ENCODE assay signal across 25 cellular contexts in the genomic region with DNA sequence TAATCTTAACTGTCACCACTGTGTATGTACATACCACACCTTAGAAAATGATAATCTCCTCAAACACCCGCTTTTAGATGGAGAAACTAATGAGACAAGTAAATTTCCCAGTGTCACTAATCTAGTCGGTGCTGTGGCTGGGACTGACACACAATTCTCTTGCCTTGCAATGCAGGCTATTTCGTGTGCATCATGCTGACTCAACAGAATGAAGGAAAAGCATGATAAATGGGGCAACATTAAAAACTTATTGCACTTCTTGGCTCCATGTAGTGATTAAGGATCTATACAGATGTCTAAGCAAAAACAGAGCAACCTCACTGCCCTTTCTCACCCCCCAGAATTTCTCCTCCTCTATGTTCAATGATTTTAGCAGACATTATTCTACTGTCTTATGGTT.
"Had no signal": no experiment of that assay in that cellular context is flagged by ENCODE, and none has a peak within 500 bp of the region (broad histone marks: within the 10 kb centered on the region; RNA-seq: fewer than 3 reads in every experiment).

No MANE protein-coding gene starts in this region.

- H3K9me3 ChIP-seq: left ventricle myocardium inferior, pancreas, prostate gland, sigmoid colon, tibial nerve, uterus had no signal

- H3K27ac ChIP-seq: hepatocyte, left ventricle myocardium inferior, pancreas, prostate gland, sigmoid colon, tibial nerve, uterus had no signal

- H3K79me2 ChIP-seq: hepatocyte had no signal

- H3K4me3 ChIP-seq: hepatocyte, left ventricle myocardium inferior, lung, pancreas, prostate gland, sigmoid colon, tibial nerve, uterus had no signal

- H3K27me3 ChIP-seq: hepatocyte, pancreas, sigmoid colon, tibial nerve, uterus had no signal

- H2AFZ ChIP-seq: hepatocyte had no signal

- H3K4me2 ChIP-seq: hepatocyte had no signal

- H3K36me3 ChIP-seq: left ventricle myocardium inferior, pancreas, prostate gland, sigmoid colon, tibial nerve, uterus had no signal

- H3K4me1 ChIP-seq: pancreas, prostate gland, sigmoid colon, tibial nerve, uterus had no signal

- DNase-seq: islet precursor cell; left ventricle myocardium inferior; mesendoderm; naive B cell; natural killer cell; nucleus accumbens; pancreas; posterior cingulate gyrus; retina; right cardiac atrium; sigmoid colon; small intestine; stimulated activated CD4-positive, alpha-beta T cell treated with anti-CD3 and anti-CD28 coated beads, Interleukin-1b, Interleukin-23, amount 100 ng/mL, for 48 hours; stimulated activated CD4-positive, alpha-beta T cell treated with anti-CD3 and anti-CD28 coated beads, Interleukin-2, amount 100 ng/mL, for 48 hours; stimulated activated CD4-positive, alpha-beta T cell treated with anti-CD3 and anti-CD28 coated beads, Interleukin-4, amount 100 ng/mL, for 4 hours; stimulated activated CD8-positive, alpha-beta memory T cell treated with anti-CD3 and anti-CD28 coated beads, Interleukin-4, amount 100 ng/mL, for 48 hours; stimulated activated naive CD4-positive, alpha-beta T cell treated with Interleukin-2 at 50 U/mL for 16 hours; stimulated activated naive CD8-positive, alpha-beta T cell treated with anti-CD3 and anti-CD28 coated beads, Interleukin-15, amount 100 ng/mL, for 72 hours; substantia nigra; uterus had no signal

- ATAC-seq: natural killer cell; pancreas; stimulated activated memory B cell treated with anti-CD40 and anti-IgM and Interleukin-4, amounts not matched to agents 10 μg/mL and 1 μg/mL and 100 μg/mL, for 72 hours; stimulated activated naive CD8-positive, alpha-beta T cell treated with anti-CD3 and anti-CD28 coated beads, Interleukin-15, amount 100 ng/mL, for 72 hours had no signal

- FAIRE-seq: pancreas, small intestine had no signal
